In the genomic region with DNA sequence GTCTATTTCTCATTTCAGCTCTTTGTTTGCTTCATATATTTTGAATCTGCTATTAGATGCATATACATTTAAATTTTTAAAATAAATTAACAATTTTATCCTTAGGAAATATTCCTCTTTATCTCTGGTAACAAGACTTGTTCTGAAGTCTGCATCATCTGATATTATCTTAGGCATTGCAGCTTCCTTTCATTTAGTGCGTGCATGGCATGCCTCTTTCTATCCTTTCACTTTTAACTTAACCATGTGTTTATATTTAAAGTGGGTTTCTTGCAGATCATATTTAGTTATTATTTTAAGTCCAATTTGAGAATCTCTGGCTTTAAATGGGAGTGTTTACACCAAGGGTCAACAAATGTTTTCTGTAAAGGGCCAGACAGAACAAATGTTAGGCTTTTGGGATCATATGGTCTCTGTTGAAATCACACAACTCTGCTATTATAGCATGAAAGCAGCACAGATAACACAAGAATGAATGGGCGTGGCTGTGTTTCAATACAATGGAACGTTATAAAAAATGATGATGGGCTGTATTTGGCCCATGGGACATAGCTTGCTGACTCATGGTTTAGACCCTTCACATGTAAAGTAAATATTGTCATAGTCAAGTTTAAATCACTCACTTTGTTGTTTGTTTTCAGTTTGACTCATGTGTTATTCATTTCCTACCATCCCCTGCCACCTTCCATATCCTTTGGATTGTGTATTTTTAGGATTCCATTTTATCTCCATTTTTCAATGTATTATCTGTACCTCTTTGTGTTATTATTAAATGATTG, we compare ENCODE assay signal across 13 cellular contexts.
DNase-seq lines count a peak whose midpoint lies in the region; ATAC-seq, FAIRE-seq and TF ChIP-seq lines count a peak whose summit lies in the region.
"Had no signal": no experiment of that assay in that cellular context is flagged by ENCODE, and none has a peak within 500 bp of the region (broad histone marks: within the 10 kb centered on the region; RNA-seq: fewer than 3 reads in every experiment).

No MANE protein-coding gene starts in this region.

- no peaks in the 10 kb centered on the region for H3K9me3 Mint-ChIP-seq in astrocyte (ENCODE audit: unreplicated experiment)
- H3K9me3 Mint-ChIP-seq in endodermal cell, result no peaks in the 10 kb centered on the region
- peaks cover 0 to 4% of the 10 kb centered on the region in 2 donors for H3K9me3 Mint-ChIP-seq in stimulated activated naive B cell treated with anti-CD40 and anti-IgM and Interleukin-4, amounts not matched to agents 10 μg/mL and 1 μg/mL and 100 μg/mL, for 72 hours
- H3K9me3 Mint-ChIP-seq: activated CD4-positive, alpha-beta T cell treated with anti-CD3 and anti-CD28 coated beads, Interleukin-2, amount 10 ng/mL, durations not matched to agents 24 days and 14 days; activated naive CD8-positive, alpha-beta T cell treated with anti-CD3 and anti-CD28 coated beads, Interleukin-2, amount 10 ng/mL, durations not matched to agents 7 days and 5 days had no signal

- H3K9ac ChIP-seq in astrocyte (ENCODE audit: low read length), result no peak overlapping the region
- H3K9ac ChIP-seq in keratinocyte (ENCODE audit: control insufficient read depth, extremely low read depth, insufficient read depth, low read length), result no peak overlapping the region
- H3K9ac ChIP-seq in endodermal cell (ENCODE audit: extremely low read depth, low read length, poor library complexity, severe bottlenecking), result no peak overlapping the region

- H3K4me3 Mint-ChIP-seq in astrocyte (ENCODE audit: unreplicated experiment), result no peak overlapping the region
- no peak overlapping the region for H3K4me3 Mint-ChIP-seq in endodermal cell
- no peak overlapping the region for H3K4me3 Mint-ChIP-seq in stimulated activated naive B cell treated with anti-CD40 and anti-IgM and Interleukin-4, amounts not matched to agents 10 μg/mL and 1 μg/mL and 100 μg/mL, for 72 hours
- H3K4me3 Mint-ChIP-seq: activated CD4-positive, alpha-beta T cell treated with anti-CD3 and anti-CD28 coated beads, Interleukin-2, amount 10 ng/mL, durations not matched to agents 24 days and 14 days; activated naive CD8-positive, alpha-beta T cell treated with anti-CD3 and anti-CD28 coated beads, Interleukin-2, amount 10 ng/mL, durations not matched to agents 7 days and 5 days had no signal

- H3K4me1 ChIP-seq in astrocyte (ENCODE audit: insufficient read depth, low read length) (peaks cover 14% of the 10 kb centered on the region), keratinocyte (ENCODE audit: control insufficient read depth, extremely low read depth, insufficient read depth, low read length) (peaks cover 38% of the 10 kb centered on the region), endodermal cell (ENCODE audit: control insufficient read depth, insufficient read depth, low read length) (no peaks in the 10 kb centered on the region)

- H3K79me2 ChIP-seq in astrocyte (ENCODE audit: insufficient read depth, low read length) (no peaks in the 10 kb centered on the region), keratinocyte (ENCODE audit: control insufficient read depth, insufficient read depth, low read length) (no peaks in the 10 kb centered on the region)

- H3K27me3 Mint-ChIP-seq in astrocyte (ENCODE audit: low read depth, unreplicated experiment) (no peaks in the 10 kb centered on the region), endodermal cell (ENCODE audit: insufficient read depth) (peaks cover 4% of the 10 kb centered on the region)
- peaks cover 0 to 3% of the 10 kb centered on the region in 2 donors for H3K27me3 Mint-ChIP-seq in stimulated activated naive B cell treated with anti-CD40 and anti-IgM and Interleukin-4, amounts not matched to agents 10 μg/mL and 1 μg/mL and 100 μg/mL, for 72 hours
- H3K27me3 Mint-ChIP-seq: activated CD4-positive, alpha-beta T cell treated with anti-CD3 and anti-CD28 coated beads, Interleukin-2, amount 10 ng/mL, durations not matched to agents 24 days and 14 days; activated naive CD8-positive, alpha-beta T cell treated with anti-CD3 and anti-CD28 coated beads, Interleukin-2, amount 10 ng/mL, durations not matched to agents 7 days and 5 days had no signal

- no peaks in the 10 kb centered on the region for H4K20me1 ChIP-seq in astrocyte (ENCODE audit: insufficient read depth, low read length)
- H4K20me1 ChIP-seq in keratinocyte (ENCODE audit: control insufficient read depth, extremely low read depth, insufficient read depth, low read length), result no peaks in the 10 kb centered on the region

- H3K27ac Mint-ChIP-seq in astrocyte (ENCODE audit: unreplicated experiment) (peak overlapping the region; percentile 3), endodermal cell (no peak overlapping the region)
- H3K27ac Mint-ChIP-seq in stimulated activated naive B cell treated with anti-CD40 and anti-IgM and Interleukin-4, amounts not matched to agents 10 μg/mL and 1 μg/mL and 100 μg/mL, for 72 hours, result no peak overlapping the region
- H3K27ac Mint-ChIP-seq: activated CD4-positive, alpha-beta T cell treated with anti-CD3 and anti-CD28 coated beads, Interleukin-2, amount 10 ng/mL, durations not matched to agents 24 days and 14 days; activated naive CD8-positive, alpha-beta T cell treated with anti-CD3 and anti-CD28 coated beads, Interleukin-2, amount 10 ng/mL, durations not matched to agents 7 days and 5 days had no signal

- H3K9me1 ChIP-seq in keratinocyte (ENCODE audit: control insufficient read depth, extremely low read depth, insufficient read depth, low read length), result no peaks in the 10 kb centered on the region

- H3K4me2 ChIP-seq in astrocyte (ENCODE audit: low read length) (peak overlapping the region; percentile 70), keratinocyte (ENCODE audit: control insufficient read depth, extremely low read depth, insufficient read depth, low read depth, low read length) (peak overlapping the region; percentile 67)

- TF ChIP-seq CTCF in astrocyte (IDR thresholded peaks at IDR 0.05; ENCODE audit: insufficient read depth, low read depth, low read length) (no peak), keratinocyte (optimal IDR thresholded peaks at IDR 0.05 in 1 of 3, IDR thresholded peaks at IDR 0.05 in 1 of 3, conservative IDR thresholded peaks at IDR 0.05 in 1 of 3; ENCODE audit: extremely low read depth in 1 of 3, insufficient read depth in 2 of 3, low read length in 3 of 3) (no peak), endodermal cell (conservative IDR thresholded peaks at IDR 0.05) (no peak)

- H3K27ac ChIP-seq in astrocyte (ENCODE audit: low read depth, low read length) (peak overlapping the region; percentile 60), keratinocyte (ENCODE audit: control insufficient read depth, insufficient read depth, low read length) (peak overlapping the region; percentile 57), endodermal cell (ENCODE audit: low read depth, low read length) (no peak overlapping the region)
- H3K27ac ChIP-seq: C4-2B had no signal

- H3K9me3 ChIP-seq in astrocyte (ENCODE audit: insufficient read depth, low read depth, low read length), result no peaks in the 10 kb centered on the region
- no peaks in the 10 kb centered on the region for H3K9me3 ChIP-seq in keratinocyte (ENCODE audit: control insufficient read depth, low read depth, low read length)
- H3K9me3 ChIP-seq in endodermal cell (ENCODE audit: control insufficient read depth, low read length), result no peaks in the 10 kb centered on the region

- H3K4me3 ChIP-seq in astrocyte (ENCODE audit: insufficient read depth, low read depth, low read length) (no peak overlapping the region), keratinocyte (ENCODE audit: control insufficient read depth in 2 of 3, extremely low read depth in 1 of 3, insufficient read depth in 2 of 3, low read depth in 1 of 3, low read length in 3 of 3) (peak overlapping the region in 2 of 3 experiments; percentile 15 to 38), endodermal cell (ENCODE audit: low read length) (no peak overlapping the region)

- H3K27me3 ChIP-seq in astrocyte (ENCODE audit: insufficient read depth, low read length) (no peaks in the 10 kb centered on the region), keratinocyte (ENCODE audit: control insufficient read depth, extremely low read depth, insufficient read depth, low read length) (no peaks in the 10 kb centered on the region), endodermal cell (ENCODE audit: control insufficient read depth, insufficient read depth, low read length, poor library complexity, severe bottlenecking) (no peaks in the 10 kb centered on the region)

- H2AFZ ChIP-seq in astrocyte (ENCODE audit: low read depth, low read length), result no peak overlapping the region
- H2AFZ ChIP-seq in keratinocyte (ENCODE audit: control insufficient read depth, low read length), result no peak overlapping the region

- H3K4me1 Mint-ChIP-seq in astrocyte (ENCODE audit: low read depth, unreplicated experiment), result peaks cover 11% of the 10 kb centered on the region
- H3K4me1 Mint-ChIP-seq in endodermal cell, result peaks cover 14% of the 10 kb centered on the region
- no peaks in the 10 kb centered on the region for H3K4me1 Mint-ChIP-seq in stimulated activated naive B cell treated with anti-CD40 and anti-IgM and Interleukin-4, amounts not matched to agents 10 μg/mL and 1 μg/mL and 100 μg/mL, for 72 hours
- H3K4me1 Mint-ChIP-seq: activated CD4-positive, alpha-beta T cell treated with anti-CD3 and anti-CD28 coated beads, Interleukin-2, amount 10 ng/mL, durations not matched to agents 24 days and 14 days; activated naive CD8-positive, alpha-beta T cell treated with anti-CD3 and anti-CD28 coated beads, Interleukin-2, amount 10 ng/mL, durations not matched to agents 7 days and 5 days had no signal

- H3K36me3 ChIP-seq in astrocyte (ENCODE audit: insufficient read depth, low read length) (no peaks in the 10 kb centered on the region), keratinocyte (ENCODE audit: control insufficient read depth in 2 of 2, extremely low read depth in 1 of 2, insufficient read depth in 2 of 2, low read length in 2 of 2) (no peaks in the 10 kb centered on the region), endodermal cell (ENCODE audit: control insufficient read depth, insufficient read depth, low read length) (no peaks in the 10 kb centered on the region)

- 73 to 100% methylated on average over 2 to 3 of the region's 3 CpGs for WGBS in endodermal cell (ENCODE audit: insufficient coverage in 1 of 2, insufficient read length in 1 of 2), 2 experiments

- H3K36me3 Mint-ChIP-seq in astrocyte (ENCODE audit: low read depth, unreplicated experiment) (no peaks in the 10 kb centered on the region), endodermal cell (ENCODE audit: low read depth) (no peaks in the 10 kb centered on the region)
- H3K36me3 Mint-ChIP-seq in stimulated activated naive B cell treated with anti-CD40 and anti-IgM and Interleukin-4, amounts not matched to agents 10 μg/mL and 1 μg/mL and 100 μg/mL, for 72 hours, result no peaks in the 10 kb centered on the region
- H3K36me3 Mint-ChIP-seq: activated naive CD8-positive, alpha-beta T cell treated with anti-CD3 and anti-CD28 coated beads, Interleukin-2, amount 10 ng/mL, durations not matched to agents 7 days and 5 days had no signal

- no peak for ATAC-seq in stimulated activated naive B cell treated with anti-CD40 and anti-IgM and Interleukin-4, amounts not matched to agents 10 μg/mL and 1 μg/mL and 100 μg/mL, for 72 hours (replicated peaks)
- no peak for ATAC-seq in HG02642 (IDR thresholded peaks at IDR 0.05; ENCODE audit: poor library complexity, unreplicated experiment)
- ATAC-seq: Right ventricle myocardium inferior had no signal

- dilution Hi-C loops in keratinocyte (cut with MboI; ENCODE audit: extremely low pct_ligation_motif_present, low sequenced_read_pairs), result no loop called here

- DNase-seq in AG08395 (ENCODE audit: low spot score) (peak; percentile 69), HT-29 (ENCODE audit: low spot score) (peak; percentile 62), astrocyte (ENCODE audit: low read depth) (peak; percentile 95), keratinocyte (ENCODE audit: low read depth, low spot score) (peak; percentile 52), endodermal cell (no peak)
- no peak for DNase-seq in stimulated activated naive B cell treated with anti-CD40 and anti-IgM and Interleukin-4, amounts not matched to agents 10 μg/mL and 1 μg/mL and 100 μg/mL, for 72 hours
- DNase-seq in activated CD4-positive, alpha-beta T cell treated with anti-CD3 and anti-CD28 coated beads, Interleukin-2, amount 50 U/mL, for 48 hours, result no peak
- DNase-seq: activated CD4-positive, alpha-beta T cell treated with anti-CD3 and anti-CD28 coated beads, Interleukin-2, amount 10 ng/mL, durations not matched to agents 24 days and 14 days; activated naive CD8-positive, alpha-beta T cell treated with anti-CD3 and anti-CD28 coated beads, Interleukin-2, amount 10 ng/mL, durations not matched to agents 7 days and 5 days; hypothalamus had no signal

- peak; percentile 96 for FAIRE-seq in astrocyte (lab: Jason Lieb, UNC)
- peak; percentile 61 for FAIRE-seq in keratinocyte (lab: Jason Lieb, UNC)

Comparison
In these comparisons a context has a peak if more than half of its experiments do, and no peak if none do; other contexts are left out.
1. DNase-seq: peak in AG08395 (single experiment), HT-29 (single experiment), astrocyte (single experiment) and keratinocyte (single experiment); none in endodermal cell (single experiment), stimulated activated naive B cell treated with anti-CD40 and anti-IgM and Interleukin-4, amounts not matched to agents 10 μg/mL and 1 μg/mL and 100 μg/mL, for 72 hours (single experiment) and activated CD4-positive, alpha-beta T cell treated with anti-CD3 and anti-CD28 coated beads, Interleukin-2, amount 50 U/mL, for 48 hours (0 of 2).
2. H3K4me3 ChIP-seq: peak in keratinocyte (2 of 3); none in astrocyte (single experiment) and endodermal cell (single experiment).